Comparison of ENCODE assay signal across 32 cellular contexts in genomic region chr19:21115430-21115829, GRCh38.
"Had no signal": no experiment of that assay in that cellular context is flagged by ENCODE, and none has a peak within 500 bp of the region (broad histone marks: within the 10 kb centered on the region; RNA-seq: fewer than 3 reads in every experiment).

No MANE protein-coding gene starts in this region.

- H3K4me1 ChIP-seq: adrenal gland, ascending aorta, body of pancreas, breast epithelium had no signal

- FAIRE-seq: astrocyte, bronchial epithelial cell had no signal

- H3K36me3 ChIP-seq: breast epithelium had no signal

- H3K9me3 ChIP-seq: adrenal gland, body of pancreas had no signal

- ATAC-seq: activated naive CD4-positive, alpha-beta T cell treated with anti-CD3 and anti-CD28 coated beads, Interleukin-2, amount 50 U/mL, for 72 hours; activated naive CD8-positive, alpha-beta T cell treated with anti-CD3 and anti-CD28 coated beads, Interleukin-2, amount 50 U/mL, for 24 hours; activated T-cell treated with anti-CD3 and anti-CD28 coated beads, Interleukin-2, amount 50 U/mL, for 4 hours; activated T-cell treated with anti-CD3 and anti-CD28 coated beads, Interleukin-2, amount 50 U/mL, for 72 hours; activated T-helper 17 cell treated with anti-CD3 and anti-CD28 coated beads, Interleukin-2, amount 50 U/mL, for 72 hours; body of pancreas had no signal

- H3K4me3 ChIP-seq: adrenal gland, ascending aorta, body of pancreas, breast epithelium, cardiac muscle cell had no signal

- H3K27me3 ChIP-seq: adrenal gland, ascending aorta, body of pancreas, brain microvascular endothelial cell, breast epithelium, cardiac muscle cell had no signal

- H3K27ac ChIP-seq: adrenal gland, ascending aorta, body of pancreas, brain microvascular endothelial cell, breast epithelium, cardiac muscle cell had no signal

- DNase-seq: activated effector memory CD4-positive, alpha-beta T cell treated with anti-CD3 and anti-CD28 coated beads, Interleukin-2, amount 50 U/mL, for 16 hours; activated effector memory CD4-positive, alpha-beta T cell treated with Interleukin-2 at 50 U/mL for 16 hours; activated gamma-delta T cell; activated gamma-delta T cell treated with Interleukin-2 at 50 U/mL for 16 hours; activated naive CD4-positive, alpha-beta T cell treated with anti-CD3 and anti-CD28 coated beads for 36 hours; activated naive CD4-positive, alpha-beta T cell treated with anti-CD3 and anti-CD28 coated beads, Interleukin-2, amount 10 ng/mL, durations not matched to agents 7 days and 5 days; activated naive CD4-positive, alpha-beta T cell treated with anti-CD3 and anti-CD28 coated beads, Interleukin-2, amount 50 U/mL, for 16 hours; activated naive CD4-positive, alpha-beta T cell treated with Interleukin-2 at 50 U/mL for 16 hours; activated naive CD8-positive, alpha-beta T cell treated with anti-CD3 and anti-CD28 coated beads for 36 hours; activated naive CD8-positive, alpha-beta T cell treated with anti-CD3 and anti-CD28 coated beads, Interleukin-2, amount 10 ng/mL, durations not matched to agents 7 days and 5 days; activated naive CD8-positive, alpha-beta T cell treated with anti-CD3 and anti-CD28 coated beads, Interleukin-2, amount 50 U/mL, for 24 hours; activated T-cell treated with anti-CD3 and anti-CD28 coated beads, Interleukin-2, amount 50 U/mL, for 1 hour; activated T-cell treated with anti-CD3 and anti-CD28 coated beads, Interleukin-2, amount 50 U/mL, for 24 hours; activated T-cell treated with anti-CD3 and anti-CD28 coated beads, Interleukin-2, amount 50 U/mL, for 4 hours; activated T-cell treated with anti-CD3 and anti-CD28 coated beads, Interleukin-2, amount 50 U/mL, for 72 hours; adrenal gland; amniotic stem cell; amygdala; anterior cingulate cortex; aorta; body of pancreas; brain microvascular endothelial cell; caudate nucleus; central memory CD4-positive, alpha-beta T cell; cerebellar nuclear complex had no signal
